Comparison of ENCODE assay signal across 8 cellular contexts in genomic region chr3:196684548-196685407, GRCh38. TPM values are rescaled to one million over a fixed set of nuclear protein-coding genes. Genes with fewer than 3 reads are reported as not detected.
DNase-seq lines count a peak whose midpoint lies in the region; ATAC-seq and TF ChIP-seq lines count a peak whose summit lies in the region.

No MANE protein-coding gene starts in this region.

- 0 out of 2 replicates have a peak overlapping the region, but pooled peaks have one; percentile 35 for H3K27ac ChIP-seq in BLaER1

- no peaks in the 10 kb centered on the region for H4K20me1 ChIP-seq in BLaER1

- no peak overlapping the region; the same call in 1 of the 2 replicates for H3K9ac ChIP-seq in BLaER1

- intact Hi-C loops in mucosa of descending colon (cut with DNase I, micrococcal nuclease), result loop anchor here (5.0 kb wide), 1 partner anchor 77 kb away; no protein-coding TSS in a partner anchor

- peaks cover 42% of the 10 kb centered on the region for H3K4me1 ChIP-seq in BLaER1
- peaks cover 4% of the 10 kb centered on the region for H3K4me1 ChIP-seq in mucosa of descending colon (ENCODE audit: low read depth)

- peaks cover 19% of the 10 kb centered on the region for H3K36me3 ChIP-seq in BLaER1
- no peaks in the 10 kb centered on the region for H3K36me3 ChIP-seq in mucosa of descending colon (ENCODE audit: low read depth)

- H3K4me2 ChIP-seq in BLaER1, result peak overlapping the region; percentile 51

- DNase-seq in NCI-H510A treated with DMSO at 0.1 percent for 48 hours (lab: John Stamatoyannopoulos, UW) (peak; percentile 83), mucosa of descending colon (peak in 2 of 3 donors; percentile 52 to 86)
- DNase-seq in activated CD4-positive, alpha-beta T cell treated with anti-CD3 and anti-CD28 coated beads, Interleukin-2, amount 50 U/mL, for 24 hours (ENCODE audit: low read depth in 1 of 2, low spot score in 1 of 2), result peak; percentile 26 to 51
- peak; percentile 52 for DNase-seq in effector CD4-positive, alpha-beta T cell
- peak; percentile 36 for DNase-seq in stimulated activated CD8-positive, alpha-beta memory T cell treated with anti-CD3 and anti-CD28 coated beads, Interleukin-4, amount 100 ng/mL, for 24 hours (ENCODE audit: low read depth)

- TF ChIP-seq CTCF in mucosa of descending colon (IDR thresholded peaks at IDR 0.05), result peak; percentile 56

- peak; percentile 61 for ATAC-seq in GM19025 (IDR thresholded peaks at IDR 0.05; ENCODE audit: low read depth, unreplicated experiment)
- ATAC-seq in HG03354 (IDR thresholded peaks at IDR 0.05; ENCODE audit: poor library complexity, severe bottlenecking, unreplicated experiment), result peak; percentile 88
- peak; percentile 93 for ATAC-seq in mucosa of descending colon

- H3K9me3 ChIP-seq in BLaER1, result peaks cover 27% of the 10 kb centered on the region
- H3K9me3 ChIP-seq in mucosa of descending colon, result no peaks in the 10 kb centered on the region

- H3K4me3 ChIP-seq in BLaER1, result no peak overlapping the region
- H3K4me3 ChIP-seq in mucosa of descending colon, result no peak overlapping the region

- H3K27me3 ChIP-seq in BLaER1, result no peaks in the 10 kb centered on the region

RNA-seq across cellular contexts. Expression of gene CEP19, which starts 27.3 kb away (rescaled TPM):
- total RNA-seq in mucosa of descending colon, result 1 to 10 TPM in 1 of 3 donors, under 1 TPM in 2; 0.23 to 3.8 (median 0.70) TPM

RNA-seq across cellular contexts. Expression of gene PIGX, which starts 27.4 kb away (rescaled TPM):
- total RNA-seq in mucosa of descending colon, result 10 to 100 TPM; 22.5 to 30.5 (median 29.0) TPM

RNA-seq across cellular contexts. Expression of gene NRROS, which starts 45.3 kb away (rescaled TPM):
- 1 to 10 TPM; 1.1 to 6.0 (median 5.4) TPM for total RNA-seq in mucosa of descending colon

RNA-seq across cellular contexts. Expression of gene PAK2, which starts 54.9 kb away (rescaled TPM):
- 10 to 100 TPM; 50.6 to 74.7 (median 69.6) TPM for total RNA-seq in mucosa of descending colon
